8 cellular contexts compared by ENCODE assay signal in genomic region chr19:49363265-49364082, GRCh38. TPM values are rescaled to one million over a fixed set of nuclear protein-coding genes. Genes with fewer than 3 reads are reported as not detected.
DNase-seq lines count a peak whose midpoint lies in the region; ATAC-seq and TF ChIP-seq lines count a peak whose summit lies in the region.

Gene DKKL1, plus strand, starts transcription at chr19:49363877. Its CDS starts 122 bp downstream, at chr19:49363999.

- no peak for TF ChIP-seq CTCF in epithelial cell of proximal tubule (conservative IDR thresholded peaks at IDR 0.05; ENCODE audit: low read depth, low read length)

- peak; percentile 71 for ATAC-seq in HG02759 (IDR thresholded peaks at IDR 0.05; ENCODE audit: unreplicated experiment)
- no peak for ATAC-seq in HG03039 (IDR thresholded peaks at IDR 0.05; ENCODE audit: unreplicated experiment)

- peak within 1 kb of the TSS; percentile 76 for H3K4me3 ChIP-seq in epithelial cell of proximal tubule (ENCODE audit: low read depth, low read length)

- DNase-seq in Caki2 (ENCODE audit: low read depth) = peak; percentile 100
- peak; percentile 95 for DNase-seq in NCI-H82 (lab: John Stamatoyannopoulos, UW)
- DNase-seq in activated CD8-positive, alpha-beta memory T cell treated with anti-CD3 and anti-CD28 coated beads, Interleukin-2, amount 50 U/mL, for 4 hours = peak; percentile 59
- peak; percentile 66 for DNase-seq in epithelial cell of proximal tubule (ENCODE audit: low read depth)
- peak; percentile 97 for DNase-seq in mucosa of gallbladder (ENCODE audit: low spot score)
- peak; percentile 21 to 31 for DNase-seq in stimulated activated CD8-positive, alpha-beta memory T cell treated with anti-CD3 and anti-CD28 coated beads, Interleukin-15, amount 100 ng/mL, for 4 hours (ENCODE audit: low read depth in 2 of 2)

- in situ Hi-C loops in Caki2 (cut with HindIII; ENCODE audit: low pct_unique_long_range_greater_than_20kb, low sequenced_read_pairs) = no loop called here

RNA-seq across cellular contexts. Expression of gene DKKL1, which starts in this region (rescaled TPM):
- total RNA-seq in Caki2 (2014; rRNA removed; shearing (Covaris generic); ENCODE audit: low replicate concordance) = 0.30 TPM in 1 of 2 replicates, not detected in the other
- total RNA-seq in epithelial cell of proximal tubule (1.3 TPM in 1 of 2 replicates, not detected in the other), mucosa of gallbladder (not detected)

Comparison
In these comparisons a context has a peak if more than half of its experiments do, and no peak if none do; other contexts are left out.
1. Peak in DNase-seq in Caki2; RNA of the gene not detected or under 1 TPM.
2. Peak in DNase-seq in mucosa of gallbladder; RNA of the gene not detected or under 1 TPM.
3. DNase-seq: peak in every context shown above with its lines; median percentile 100 in Caki2; 97 in mucosa of gallbladder; 95 in NCI-H82; 66 in epithelial cell of proximal tubule; 59 in activated CD8-positive, alpha-beta memory T cell treated with anti-CD3 and anti-CD28 coated beads, Interleukin-2, amount 50 U/mL, for 4 hours; 26 in stimulated activated CD8-positive, alpha-beta memory T cell treated with anti-CD3 and anti-CD28 coated beads, Interleukin-15, amount 100 ng/mL, for 4 hours.